Comparison of ENCODE assay signal across 8 cellular contexts in genomic region chr11:65354265-65355012, GRCh38. TPM values are rescaled to one million over a fixed set of nuclear protein-coding genes. Genes with fewer than 3 reads are reported as not detected.
A peak's percentile ranks its signal among the peaks of the same experiment; 100 is the strongest.
DNase-seq lines count a peak whose midpoint lies in the region; ATAC-seq and TF ChIP-seq lines count a peak whose summit lies in the region.

A gene with protein sequence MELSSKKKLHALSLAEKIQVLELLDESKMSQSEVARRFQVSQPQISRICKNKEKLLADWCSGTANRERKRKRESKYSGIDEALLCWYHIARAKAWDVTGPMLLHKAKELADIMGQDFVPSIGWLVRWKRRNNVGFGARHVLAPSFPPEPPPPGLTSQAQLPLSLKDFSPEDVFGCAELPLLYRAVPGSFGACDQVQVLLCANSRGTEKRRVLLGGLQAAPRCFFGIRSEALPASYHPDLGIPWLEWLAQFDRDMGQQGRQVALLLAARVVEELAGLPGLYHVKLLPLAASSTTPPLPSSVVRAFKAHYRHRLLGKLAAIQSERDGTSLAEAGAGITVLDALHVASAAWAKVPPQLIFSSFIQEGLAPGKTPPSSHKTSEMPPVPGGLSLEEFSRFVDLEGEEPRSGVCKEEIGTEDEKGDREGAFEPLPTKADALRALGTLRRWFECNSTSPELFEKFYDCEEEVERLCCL (plus strand): TSS chr11:65354751. CDS start chr11:65355809, 1,058 bp downstream.

- peaks cover 10 to 12% of the 10 kb centered on the region in 2 experiments for H3K4me1 Mint-ChIP-seq in H9
- peaks cover 15% of the 10 kb centered on the region for H3K4me1 Mint-ChIP-seq in neural crest cell
- peaks cover 25% of the 10 kb centered on the region for H3K4me1 Mint-ChIP-seq in stimulated activated naive CD8-positive, alpha-beta T cell treated with anti-CD3 and anti-CD28 coated beads, Interleukin-15, amount 100 ng/mL, for 72 hours

- no peak within 1 kb of the TSS for H2AFZ ChIP-seq in H9 (ENCODE audit: low read length)

- H2BK12ac ChIP-seq in H9 (ENCODE audit: insufficient read length, low read depth, low read length), result no peak within 1 kb of the TSS

- no peak within 1 kb of the TSS for H2AK5ac ChIP-seq in H9 (ENCODE audit: insufficient read length, low read length)

- TF ChIP-seq POLR2A in Raji (IDR thresholded peaks at IDR 0.05; ENCODE audit: insufficient read depth, low read depth, low read length), result peak; percentile 70

- no peak for TF ChIP-seq CTCF in H9 (conservative IDR thresholded peaks at IDR 0.05)
- TF ChIP-seq CTCF in fibroblast of villous mesenchyme (IDR thresholded peaks at IDR 0.05; ENCODE audit: insufficient read depth, low read depth, low read length), result no peak
- TF ChIP-seq CTCF in neural crest cell (conservative IDR thresholded peaks at IDR 0.05), result peak; percentile 14

- no peak within 1 kb of the TSS for H4K5ac ChIP-seq in H9 (ENCODE audit: insufficient read length, low read depth, low read length)

- H2BK120ac ChIP-seq in H9 (ENCODE audit: low read depth, low read length, poor library complexity, severe bottlenecking), result no peak within 1 kb of the TSS

- H3K27me3 Mint-ChIP-seq in H9 (ENCODE audit: low read depth) (peaks cover 31% of the 10 kb centered on the region), neural crest cell (ENCODE audit: low read depth) (peaks cover 16% of the 10 kb centered on the region)
- H3K27me3 Mint-ChIP-seq in stimulated activated naive CD8-positive, alpha-beta T cell treated with anti-CD3 and anti-CD28 coated beads, Interleukin-15, amount 100 ng/mL, for 72 hours, result peaks cover 6% of the 10 kb centered on the region

- peaks cover 5 to 32% (median 26%) of the 10 kb centered on the region in 3 experiments; a peak in 6 of 7 replicates for H3K36me3 Mint-ChIP-seq in H9 (ENCODE audit: insufficient read depth in 1 of 3, low read depth in 3 of 3)
- peaks cover 4% of the 10 kb centered on the region for H3K36me3 Mint-ChIP-seq in neural crest cell (ENCODE audit: low read depth)

- H2BK15ac ChIP-seq in H9 (ENCODE audit: low read depth, low read length), result no peak within 1 kb of the TSS

- H3K14ac ChIP-seq in H9 (ENCODE audit: insufficient read depth, low read length), result no peak within 1 kb of the TSS

- H3K23ac ChIP-seq in H9 (ENCODE audit: insufficient read length, low read depth, low read length), result no peak within 1 kb of the TSS

- WGBS in H9 (ENCODE audit: extremely low coverage, insufficient read length, low lambda C conversion rate), result no CpG with 5 or more reads among the region's 79 CpGs

- H3K4me3 Mint-ChIP-seq in H9 (peak within 1 kb of the TSS; percentile 82 to 94), neural crest cell (peak within 1 kb of the TSS; percentile 89)
- H3K4me3 Mint-ChIP-seq in stimulated activated naive CD8-positive, alpha-beta T cell treated with anti-CD3 and anti-CD28 coated beads, Interleukin-15, amount 100 ng/mL, for 72 hours, result peak within 1 kb of the TSS; percentile 92 to 95

- peak within 1 kb of the TSS in 1 of 3 experiments; percentile 54; a peak in 4 of 7 replicates for H3K27ac Mint-ChIP-seq in H9
- peak within 1 kb of the TSS; percentile 82 for H3K27ac Mint-ChIP-seq in neural crest cell (ENCODE audit: unreplicated experiment)
- peak within 1 kb of the TSS; percentile 1 to 92 for H3K27ac Mint-ChIP-seq in stimulated activated naive CD8-positive, alpha-beta T cell treated with anti-CD3 and anti-CD28 coated beads, Interleukin-15, amount 100 ng/mL, for 72 hours

- no peak within 1 kb of the TSS for H3K18ac ChIP-seq in H9 (ENCODE audit: insufficient read length, low read depth, low read length)

- peak; percentile 97 for DNase-seq in ELR (ENCODE audit: low read depth)
- peak; percentile 97 for DNase-seq in H9
- peak; percentile 97 for DNase-seq in MG63
- peak; percentile 99 for DNase-seq in activated effector memory CD4-positive, alpha-beta T cell treated with anti-CD3 and anti-CD28 coated beads, Interleukin-2, amount 50 U/mL, for 16 hours
- DNase-seq in fibroblast of villous mesenchyme (ENCODE audit: low read depth), result peak; percentile 96
- peak; percentile 97 for DNase-seq in neural crest cell (ENCODE audit: low read depth, low spot score)
- peak; percentile 96 for DNase-seq in stimulated activated naive CD8-positive, alpha-beta T cell treated with anti-CD3 and anti-CD28 coated beads, Interleukin-15, amount 100 ng/mL, for 72 hours

- H3K4me1 ChIP-seq in H9 (ENCODE audit: insufficient read depth, low read length), result no peaks in the 10 kb centered on the region

- H2BK20ac ChIP-seq in H9 (ENCODE audit: low read depth, low read length, poor library complexity, severe bottlenecking), result no peak within 1 kb of the TSS

- H2BK5ac ChIP-seq in H9 (ENCODE audit: insufficient read length, low read length), result no peak within 1 kb of the TSS

- H3K4me2 ChIP-seq in H9 (ENCODE audit: insufficient read depth, insufficient read length, low read length), result peak within 1 kb of the TSS; percentile 80

- H3K4me3 ChIP-seq in MG63, result peak within 1 kb of the TSS; percentile 48
- peak within 1 kb of the TSS; percentile 58 for H3K4me3 ChIP-seq in fibroblast of villous mesenchyme (ENCODE audit: low read depth, low read length)

- H4K8ac ChIP-seq in H9 (replicated peaks; ENCODE audit: insufficient read length, low read depth, low read length), result no peak within 1 kb of the TSS

- peaks cover 14% of the 10 kb centered on the region for H3K36me3 ChIP-seq in MG63

- H3K79me2 ChIP-seq in H9 (ENCODE audit: insufficient read depth, low read length), result no peaks in the 10 kb centered on the region

- H4K91ac ChIP-seq in H9 (ENCODE audit: insufficient read length, low read depth, low read length), result no peak within 1 kb of the TSS

- H3K56ac ChIP-seq in H9 (ENCODE audit: insufficient read length, low read depth, low read length), result no peak within 1 kb of the TSS

- no peak within 1 kb of the TSS for H3K27ac ChIP-seq in H9 (ENCODE audit: insufficient read length, low read depth, low read length)

- no peaks in the 10 kb centered on the region; a peak in 1 of 5 replicates for H3K9me3 Mint-ChIP-seq in H9
- H3K9me3 Mint-ChIP-seq in neural crest cell, result no peaks in the 10 kb centered on the region
- H3K9me3 Mint-ChIP-seq in stimulated activated naive CD8-positive, alpha-beta T cell treated with anti-CD3 and anti-CD28 coated beads, Interleukin-15, amount 100 ng/mL, for 72 hours, result no peaks in the 10 kb centered on the region

- no peaks in the 10 kb centered on the region for H4K20me1 ChIP-seq in H9 (ENCODE audit: control insufficient read depth, insufficient read depth, insufficient read length)

- H3K4ac ChIP-seq in H9 (ENCODE audit: low read depth, low read length), result no peak within 1 kb of the TSS

- H3K79me1 ChIP-seq in H9 (ENCODE audit: insufficient read depth, low read depth, low read length, poor library complexity, severe bottlenecking), result no peaks in the 10 kb centered on the region

- H3K23me2 ChIP-seq in H9 (ENCODE audit: insufficient read length, low read depth, low read length, poor library complexity, severe bottlenecking), result peaks cover 18% of the 10 kb centered on the region

- no peak within 1 kb of the TSS for H3T11ph ChIP-seq in H9 (ENCODE audit: low read length)

- no peaks in the 10 kb centered on the region for H3K9me3 ChIP-seq in H9 (ENCODE audit: control insufficient read depth, low read depth, low read length)
- no peaks in the 10 kb centered on the region for H3K9me3 ChIP-seq in MG63

- H3K27me3 ChIP-seq in H9 (ENCODE audit: insufficient read depth, low read length) (peaks cover 2% of the 10 kb centered on the region; the same call in 1 of the 2 replicates), MG63 (peaks cover 2% of the 10 kb centered on the region)

- H3K9ac ChIP-seq in H9 (ENCODE audit: extremely low read depth, insufficient read length, low read length), result peak within 1 kb of the TSS; percentile 42

- ATAC-seq in stimulated activated naive CD8-positive, alpha-beta T cell treated with anti-CD3 and anti-CD28 coated beads, Interleukin-15, amount 100 ng/mL, for 72 hours, result peak; percentile 97

RNA-seq across cellular contexts. Expression of the gene that starts here (rescaled TPM):
- total RNA-seq in H9 (2021), result 0.66 and 1.2 TPM in 2 replicates
- 0.36 and 2.2 TPM in 2 replicates for total RNA-seq in MG63 (2014; rRNA removed; shearing (Covaris generic); ENCODE audit: low replicate concordance)
- under 0.01 TPM in 1 of 2 replicates, not detected in the other for total RNA-seq in fibroblast of villous mesenchyme
- total RNA-seq in neural crest cell, result 3.3 TPM in 2 replicates

Comparison
In these comparisons a context has a peak if more than half of its experiments do, and no peak if none do; other contexts are left out.
1. Peak in DNase-seq and H3K4me3 ChIP-seq in fibroblast of villous mesenchyme; RNA of the gene not detected or under 1 TPM.